ENCODE assay signal across 9 cellular contexts in genomic region chr11:6695377-6695776, GRCh38. TPM values are rescaled to one million over a fixed set of nuclear protein-coding genes. Genes with fewer than 3 reads are reported as not detected.
DNase-seq lines count a peak whose midpoint lies in the region; ATAC-seq and TF ChIP-seq lines count a peak whose summit lies in the region.
"Had no signal": no experiment of that assay in that cellular context is flagged by ENCODE, and none has a peak within 500 bp of the region (broad histone marks: within the 10 kb centered on the region; RNA-seq: fewer than 3 reads in every experiment).

No MANE protein-coding gene starts in this region.

- WGBS in SK-N-SH (ENCODE audit: low lambda C conversion rate) = 11% methylated on average over 1 of the region's 1 CpG

- no peak overlapping the region for H3K4me3 ChIP-seq in BJ (ENCODE audit: low read depth, low read length)
- H3K4me3 ChIP-seq in SK-N-SH (ENCODE audit: low read depth in 2 of 2, low read length in 1 of 2) = no peak overlapping the region; a peak in 1 of 4 replicates

- H3K27ac ChIP-seq in SK-N-SH (ENCODE audit: low read depth in 2 of 2, low read length in 1 of 2) = peak overlapping the region in 1 of 2 experiments; percentile 91; a peak in 2 of 4 replicates

- H3K4me1 ChIP-seq in SK-N-SH (ENCODE audit: control insufficient read depth in 1 of 2, insufficient read depth in 2 of 2, low read depth in 1 of 2, low read length in 1 of 2) = peaks cover 0 to 33% of the 10 kb centered on the region in 2 experiments; a peak in 2 of 4 replicates

- no peaks in the 10 kb centered on the region for H3K36me3 ChIP-seq in BJ (ENCODE audit: control insufficient read depth, insufficient read depth, low read length)
- H3K36me3 ChIP-seq in SK-N-SH (replicated peaks in 1 of 2; ENCODE audit: control insufficient read depth in 1 of 2, insufficient read depth in 2 of 2, low read length in 1 of 2) = no peaks in the 10 kb centered on the region

- H3F3A ChIP-seq in SK-N-SH (replicated peaks; ENCODE audit: insufficient read depth) = peaks cover 32% of the 10 kb centered on the region

- DNase-seq in BJ (ENCODE audit: low read depth) (peak; percentile 37), SK-N-SH (no peak), fibroblast of peridontal ligament (ENCODE audit: extremely low read depth) (peak; percentile 8), pulmonary artery endothelial cell (ENCODE audit: low read depth, low spot score) (peak; percentile 90), DMS79 (lab: John Stamatoyannopoulos, UW) (no peak), HuH-7.5 (ENCODE audit: low spot score) (no peak), CD1c-positive myeloid dendritic cell (ENCODE audit: extremely low spot score) (no peak)
- DNase-seq: activated CD4-positive, alpha-beta T cell treated with anti-CD3 and anti-CD28 coated beads, Interleukin-2, amount 50 U/mL, for 4 hours had no signal

- H3K9me3 ChIP-seq in SK-N-SH = no peaks in the 10 kb centered on the region

- H3K9me2 ChIP-seq in SK-N-SH = no peaks in the 10 kb centered on the region

- peak in 1 of 2 experiments; percentile 57; a peak in 1 of 4 replicates for TF ChIP-seq EP300 in SK-N-SH (IDR thresholded peaks at IDR 0.05; ENCODE audit: borderline replicate concordance in 1 of 2, low read depth in 1 of 2, low read length in 1 of 2)

- peak overlapping the region; percentile 51 for H3K4me2 ChIP-seq in SK-N-SH

- H3K9ac ChIP-seq in SK-N-SH = peak overlapping the region; percentile 61

- no peak for ATAC-seq in GM19324 (IDR thresholded peaks at IDR 0.05; ENCODE audit: low FRiP score, unreplicated experiment)

- no peak for TF ChIP-seq CTCF in BJ (IDR thresholded peaks at IDR 0.05; ENCODE audit: insufficient read depth, low read depth, low read length)
- no peak for TF ChIP-seq CTCF in SK-N-SH (IDR thresholded peaks at IDR 0.05)

- POLR2A ChIA-PET in BJ (lab: Charles Lee) = interaction anchor here (0.6 kb wide), 1 partner anchor 274 kb away, joined by 6 read pairs; no protein-coding TSS in a partner anchor
- POLR2A ChIA-PET in SK-N-SH (lab: Yijun Ruan, JAX) = no interaction called here

- H3K27me3 ChIP-seq in BJ (ENCODE audit: control insufficient read depth, insufficient read depth, low read length) (no peaks in the 10 kb centered on the region), SK-N-SH (ENCODE audit: insufficient read depth) (no peaks in the 10 kb centered on the region)

- CTCF ChIA-PET in BJ (lab: Yijun Ruan, JAX) = interaction anchor here (0.7 to 2.3 kb wide), 8 partner anchors 7 to 316 kb away, joined by 3 to 12 read pairs (median 4); partner anchors contain the start of gene MRPL17
- CTCF ChIA-PET in SK-N-SH (lab: Yijun Ruan, JAX) = interaction anchor here (0.6 to 1.9 kb wide), 8 partner anchors 10 to 316 kb away, joined by 3 to 7 read pairs (median 4); partner anchors contain the start of genes ILK and MRPL17

- peak overlapping the region; percentile 86; the same call in 1 of the 2 replicates for H2AFZ ChIP-seq in SK-N-SH (ENCODE audit: low read depth)

- no peaks in the 10 kb centered on the region for H3K79me2 ChIP-seq in SK-N-SH (ENCODE audit: insufficient read depth)

- H4K20me1 ChIP-seq in SK-N-SH (ENCODE audit: insufficient read depth) = no peaks in the 10 kb centered on the region

- no peak for TF ChIP-seq RAD21 in SK-N-SH (IDR thresholded peaks at IDR 0.05; ENCODE audit: low read length)

TF ChIP-seq in SK-N-SH, 30 proteins besides CTCF, POLR2A, EP300 and RAD21:
- TF ChIP-seq RXRA (IDR thresholded peaks at IDR 0.05; ENCODE audit: borderline replicate concordance, low read depth) = peak; percentile 87
- no peak for TF ChIP-seq MXI1 (IDR thresholded peaks at IDR 0.05; ENCODE audit: low read depth, low read length)
- TF ChIP-seq JUND (IDR thresholded peaks at IDR 0.05) = peak; percentile 76
- TF ChIP-seq PBX3 (IDR thresholded peaks at IDR 0.05) = peak; percentile 17; the same call in 1 of the 2 replicates
- peak; percentile 59; the same call in 1 of the 2 replicates for TF ChIP-seq FOSL2 (IDR thresholded peaks at IDR 0.05; ENCODE audit: borderline replicate concordance, low read depth)
- no peak for TF ChIP-seq POLR2AphosphoS5 (IDR thresholded peaks at IDR 0.05; ENCODE audit: low read depth, low read length)
- peak; percentile 61; the same call in 1 of the 2 replicates for TF ChIP-seq MEF2A (IDR thresholded peaks at IDR 0.05; ENCODE audit: borderline replicate concordance, low read depth)
- TF ChIP-seq NFIC (IDR thresholded peaks at IDR 0.05; ENCODE audit: borderline replicate concordance) = 0 out of 2 replicates have a peak, but pooled peaks have one; percentile 66
- TF ChIP-seq TCF12 (IDR thresholded peaks at IDR 0.05) = peak; percentile 47; the same call in 1 of the 2 replicates
- TF ChIP-seq MAX (IDR thresholded peaks at IDR 0.05; ENCODE audit: low read depth) = no peak

RNA-seq across cellular contexts. Expression of gene MRPL17, which starts 12.2 kb away (rescaled TPM):
- 68.9 and 82.3 TPM in 2 replicates for polyA plus RNA-seq in BJ (2011; rRNA removed)
- 32.7 and 47.1 TPM in 2 replicates for polyA minus RNA-seq in BJ (2011; rRNA and poly(A)+ RNA removed)
- 88.3 and 88.6 TPM in 2 replicates for polyA plus RNA-seq in SK-N-SH (2012; rRNA removed)
- 77.8 and 86.6 TPM in 2 replicates for polyA plus RNA-seq in SK-N-SH (2012; cell fraction: cytosol; rRNA removed)
- polyA plus RNA-seq in SK-N-SH (2012; cell fraction: nucleus; rRNA removed) = 48.0 and 55.8 TPM in 2 replicates
- 75.5 and 91.9 TPM in 2 replicates for total RNA-seq in pulmonary artery endothelial cell

RNA-seq across cellular contexts. Expression of gene DCHS1, which starts 39.8 kb away (rescaled TPM):
- polyA plus RNA-seq in BJ (2011; rRNA removed) = 2.5 and 7.3 TPM in 2 replicates
- polyA minus RNA-seq in BJ (2011; rRNA and poly(A)+ RNA removed) = 6.2 and 9.1 TPM in 2 replicates
- polyA plus RNA-seq in SK-N-SH (2012; rRNA removed) = 3.0 and 5.7 TPM in 2 replicates
- 1.0 and 2.3 TPM in 2 replicates for polyA plus RNA-seq in SK-N-SH (2012; cell fraction: cytosol; rRNA removed)
- 8.8 and 12.0 TPM in 2 replicates for polyA plus RNA-seq in SK-N-SH (2012; cell fraction: nucleus; rRNA removed)
- 41.7 and 47.4 TPM in 2 replicates for total RNA-seq in pulmonary artery endothelial cell

Comparison
In these comparisons a context has a peak if more than half of its experiments do, and no peak if none do; other contexts are left out.
1. DNase-seq: peak in BJ (single experiment), fibroblast of peridontal ligament (single experiment) and pulmonary artery endothelial cell (single experiment); none in SK-N-SH (single experiment), DMS79 (single experiment), HuH-7.5 (single experiment) and CD1c-positive myeloid dendritic cell (single experiment).